ENCODE assay signal across 5 cellular contexts in genomic region chr4:7533267-7533666, GRCh38.
"Had no signal": no experiment of that assay in that cellular context is flagged by ENCODE, and none has a peak within 500 bp of the region (broad histone marks: within the 10 kb centered on the region; RNA-seq: fewer than 3 reads in every experiment).

No MANE protein-coding gene starts in this region.

- DNase-seq: IMR-90 had no signal

- H3K27ac ChIP-seq: HL-60 had no signal

- H3K27ac Mint-ChIP-seq: IgD-negative memory B cell had no signal

- H3K36me3 Mint-ChIP-seq: IgD-negative memory B cell had no signal

- ATAC-seq: HepG2, K562 had no signal

- H3K4me3 ChIP-seq: K562 had no signal

- H3K4me3 Mint-ChIP-seq: IgD-negative memory B cell had no signal
